In the genomic region with DNA sequence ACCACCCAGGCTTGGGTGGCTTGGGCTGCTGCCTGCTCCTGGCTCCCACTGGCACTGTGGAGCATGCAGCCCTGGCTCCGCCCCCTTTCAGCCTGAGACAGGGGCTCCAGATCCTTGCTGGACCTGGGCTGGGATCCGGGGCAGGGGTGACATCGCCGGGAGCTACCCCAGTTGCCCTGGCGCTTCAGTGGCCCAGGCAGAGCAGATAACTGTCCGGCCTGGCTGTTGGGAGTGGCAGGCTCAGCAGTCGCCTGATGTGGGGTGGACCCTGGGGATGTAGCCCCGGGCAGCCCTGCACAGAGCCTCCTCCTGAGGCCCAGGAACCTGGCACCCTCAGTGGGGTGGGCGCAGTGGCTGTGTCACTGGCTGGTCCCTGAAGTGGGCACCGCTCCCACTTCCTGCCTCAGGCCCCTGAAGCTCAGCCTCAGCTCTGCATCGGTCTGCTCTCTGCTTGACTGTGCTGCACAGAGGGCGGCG, we compare ENCODE assay signal across 14 cellular contexts. TPM values are rescaled to one million over a fixed set of nuclear protein-coding genes. Genes with fewer than 3 reads are reported as not detected.
DNase-seq lines count a peak whose midpoint lies in the region; ATAC-seq and TF ChIP-seq lines count a peak whose summit lies in the region.
"Had no signal": no experiment of that assay in that cellular context is flagged by ENCODE, and none has a peak within 500 bp of the region (broad histone marks: within the 10 kb centered on the region; RNA-seq: fewer than 3 reads in every experiment).

No MANE protein-coding gene starts in this region.

- no peak overlapping the region for H3K9ac ChIP-seq in SK-N-MC (ENCODE audit: insufficient read length)

- DNase-seq in SK-N-MC (ENCODE audit: low read depth, low spot score) (no peak), kidney glomerular epithelial cell (lab: John Stamatoyannopoulos, UW) (no peak), NCI-H1694 (lab: John Stamatoyannopoulos, UW) (no peak), thyroid gland (no peak), NCI-H1048 (lab: John Stamatoyannopoulos, UW) (no peak)
- no peak for DNase-seq in stimulated activated effector memory CD8-positive, alpha-beta T cell treated with anti-CD3 and anti-CD28 coated beads, Interleukin-12 subunit alpha, Interleukin-12 subunit beta, amount 100 ng/mL, for 72 hours (ENCODE audit: low spot score in 2 of 2)
- DNase-seq: activated CD4-positive, alpha-beta T cell treated with anti-CD3 and anti-CD28 coated beads, Interleukin-2, amount 50 U/mL, for 1 hour; EL; NCI-H1436; SHP77 treated with DMSO at 0.1 percent for 48 hours had no signal

- H3K36me3 Mint-ChIP-seq in stimulated activated effector memory CD8-positive, alpha-beta T cell treated with anti-CD3 and anti-CD28 coated beads, Interleukin-12 subunit alpha, Interleukin-12 subunit beta, amount 100 ng/mL, for 72 hours: peaks cover 23% of the 10 kb centered on the region

- peaks cover 44% of the 10 kb centered on the region for H3K4me1 Mint-ChIP-seq in stimulated activated effector memory CD8-positive, alpha-beta T cell treated with anti-CD3 and anti-CD28 coated beads, Interleukin-12 subunit alpha, Interleukin-12 subunit beta, amount 100 ng/mL, for 72 hours

- H3K4me3 Mint-ChIP-seq in stimulated activated effector memory CD8-positive, alpha-beta T cell treated with anti-CD3 and anti-CD28 coated beads, Interleukin-12 subunit alpha, Interleukin-12 subunit beta, amount 100 ng/mL, for 72 hours: no peak overlapping the region

- peaks cover 15% of the 10 kb centered on the region; the same call in 1 of the 2 replicates for H3K36me3 ChIP-seq in SK-N-MC (ENCODE audit: insufficient read depth, low read length)
- H3K36me3 ChIP-seq in thyroid gland: no peaks in the 10 kb centered on the region
- H3K36me3 ChIP-seq: neutrophil, suprapubic skin had no signal

- intact Hi-C loops in thyroid gland (cut with DNase I): no loop called here

- no peak overlapping the region for H3K27ac Mint-ChIP-seq in stimulated activated effector memory CD8-positive, alpha-beta T cell treated with anti-CD3 and anti-CD28 coated beads, Interleukin-12 subunit alpha, Interleukin-12 subunit beta, amount 100 ng/mL, for 72 hours

- TF ChIP-seq CTCF in thyroid gland (IDR thresholded peaks at IDR 0.05): no peak

- H3K9me3 Mint-ChIP-seq in stimulated activated effector memory CD8-positive, alpha-beta T cell treated with anti-CD3 and anti-CD28 coated beads, Interleukin-12 subunit alpha, Interleukin-12 subunit beta, amount 100 ng/mL, for 72 hours: no peaks in the 10 kb centered on the region

- WGBS in thyroid gland, 2 donors: 88 to 93% methylated on average over 4 to 13 of the region's 13 CpGs

- no peak overlapping the region for H3K4me3 ChIP-seq in SK-N-MC
- no peak overlapping the region for H3K4me3 ChIP-seq in thyroid gland (replicated peaks in 1 of 3)
- H3K4me3 ChIP-seq: suprapubic skin had no signal

- no peak for TF ChIP-seq POLR2A in thyroid gland (IDR thresholded peaks at IDR 0.05)

- H3K9me3 ChIP-seq in SK-N-MC (ENCODE audit: low read depth, low read length) (no peaks in the 10 kb centered on the region), thyroid gland (no peaks in the 10 kb centered on the region)
- H3K9me3 ChIP-seq: neutrophil, suprapubic skin had no signal

- ATAC-seq in GM19023 (IDR thresholded peaks at IDR 0.05; ENCODE audit: unreplicated experiment) (peak; percentile 31), HG02763 (IDR thresholded peaks at IDR 0.05; ENCODE audit: unreplicated experiment) (peak; percentile 36)
- ATAC-seq in stimulated activated effector memory CD8-positive, alpha-beta T cell treated with anti-CD3 and anti-CD28 coated beads, Interleukin-12 subunit alpha, Interleukin-12 subunit beta, amount 100 ng/mL, for 72 hours: peak; percentile 60

- H3K27me3 ChIP-seq in thyroid gland: no peaks in the 10 kb centered on the region
- H3K27me3 ChIP-seq: neutrophil, suprapubic skin had no signal

- peaks cover 0 to 7% of the 10 kb centered on the region in 2 donors for H3K4me1 ChIP-seq in thyroid gland
- H3K4me1 ChIP-seq: suprapubic skin had no signal

- peak overlapping the region; percentile 65 for H3K27ac ChIP-seq in SK-N-MC
- no peak overlapping the region for H3K27ac ChIP-seq in thyroid gland
- H3K27ac ChIP-seq: neutrophil, suprapubic skin had no signal

RNA-seq across cellular contexts. Expression of a gene that starts 57.9 kb away (rescaled TPM):
- total RNA-seq in thyroid gland: 10 to 100 TPM; 29.2 to 55.5 (median 41.1) TPM
